In the genomic region with DNA sequence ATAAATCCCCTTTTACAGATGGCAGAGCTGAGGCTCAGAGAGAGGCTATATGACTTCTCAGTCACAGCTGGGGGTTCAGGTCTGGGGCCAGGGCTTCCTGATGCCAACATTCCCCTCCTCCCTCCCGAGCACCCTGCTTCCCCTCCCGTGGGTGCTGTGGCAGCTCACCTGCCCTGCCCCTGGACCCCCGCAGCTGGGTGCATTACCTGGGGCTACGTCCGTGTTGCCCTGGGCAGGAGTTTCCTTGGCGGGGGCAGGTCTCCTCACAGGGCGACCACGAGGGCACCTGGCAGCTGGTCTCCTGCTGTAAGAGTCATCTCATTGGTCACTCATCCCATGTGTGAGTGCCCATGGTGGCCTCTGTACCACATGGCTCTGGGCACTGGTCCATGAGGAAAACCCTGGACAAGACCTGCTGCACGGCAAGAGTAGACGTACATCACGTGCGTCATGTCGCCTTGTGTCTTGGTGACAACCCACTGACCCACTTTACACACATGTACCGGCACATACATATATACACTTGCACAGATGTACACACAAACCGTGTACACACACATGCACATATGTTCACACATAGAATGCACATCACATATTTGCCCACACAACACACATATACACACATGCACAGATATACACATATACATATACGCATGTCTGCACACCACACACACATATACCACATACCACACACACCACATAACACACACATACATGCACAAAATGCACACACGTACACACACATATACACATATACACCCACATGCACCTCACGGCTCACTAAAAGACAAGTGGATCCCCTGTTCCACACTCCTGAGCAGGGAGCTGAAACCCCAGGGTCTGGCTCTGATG, we compare ENCODE assay signal across 14 cellular contexts.
DNase-seq lines count a peak whose midpoint lies in the region; ATAC-seq, FAIRE-seq and TF ChIP-seq lines count a peak whose summit lies in the region.
"Had no signal": no experiment of that assay in that cellular context is flagged by ENCODE, and none has a peak within 500 bp of the region (broad histone marks: within the 10 kb centered on the region; RNA-seq: fewer than 3 reads in every experiment).

No MANE protein-coding gene starts in this region.

- H3K18ac ChIP-seq in neuronal stem cell (ENCODE audit: low read length) = peak overlapping the region; percentile 42

- ATAC-seq in upper lobe of right lung = no peak
- ATAC-seq: GM23338 had no signal

- H4K8ac ChIP-seq in neuronal stem cell (ENCODE audit: low read depth, low read length) = no peak overlapping the region

- no peak overlapping the region for H3K27ac ChIP-seq in neuronal stem cell (replicated peaks; ENCODE audit: low read length)
- H3K27ac ChIP-seq in upper lobe of right lung = no peak overlapping the region
- no peak overlapping the region for H3K27ac ChIP-seq in esophagus squamous epithelium
- H3K27ac ChIP-seq: BLaER1 treated with 17β-estradiol and CSF1 and Interleukin-3, amounts not matched to agents 10 nM and 100 nM had no signal

- no peak overlapping the region for H3K4ac ChIP-seq in neuronal stem cell (ENCODE audit: low read length)

- FAIRE-seq in HTR-8/SVneo (lab: Jason Lieb, UNC) (peak; percentile 98), bronchial epithelial cell (lab: Jason Lieb, UNC) (peak; percentile 23)
- FAIRE-seq: GM18507 had no signal

- no peak overlapping the region for H3K4me2 ChIP-seq in neuronal stem cell (ENCODE audit: insufficient read depth, low read length, poor library complexity, severe bottlenecking)
- H3K4me2 ChIP-seq: BLaER1 treated with 17β-estradiol and CSF1 and Interleukin-3, amounts not matched to agents 10 nM and 100 nM; GM23338 had no signal

- H3K36me3 ChIP-seq in bronchial epithelial cell (ENCODE audit: control insufficient read depth, insufficient read depth, low read length) (no peaks in the 10 kb centered on the region), neuronal stem cell (replicated peaks in 1 of 2; ENCODE audit: control insufficient read depth in 2 of 2, insufficient read depth in 2 of 2, low read length in 2 of 2) (no peaks in the 10 kb centered on the region), upper lobe of right lung (no peaks in the 10 kb centered on the region), esophagus squamous epithelium (no peaks in the 10 kb centered on the region)
- H3K36me3 ChIP-seq: BLaER1 treated with 17β-estradiol and CSF1 and Interleukin-3, amounts not matched to agents 10 nM and 100 nM had no signal

- no peak for TF ChIP-seq CTCF in bronchial epithelial cell (IDR thresholded peaks at IDR 0.05; ENCODE audit: insufficient read depth, low read length, severe bottlenecking)
- no peak for TF ChIP-seq CTCF in upper lobe of right lung (IDR thresholded peaks at IDR 0.05)
- TF ChIP-seq CTCF in esophagus squamous epithelium (IDR thresholded peaks at IDR 0.05) = no peak

- H3K4me3 ChIP-seq in bronchial epithelial cell (ENCODE audit: low read depth, low read length) (no peak overlapping the region), neuronal stem cell (ENCODE audit: low read length in 2 of 2) (peak overlapping the region in 1 of 2 donors; percentile 13), upper lobe of right lung (no peak overlapping the region), esophagus squamous epithelium (no peak overlapping the region)
- H3K4me3 ChIP-seq: BLaER1 treated with 17β-estradiol and CSF1 and Interleukin-3, amounts not matched to agents 10 nM and 100 nM; GM23338 had no signal

- H2AK5ac ChIP-seq in neuronal stem cell (ENCODE audit: low read depth, low read length) = peak overlapping the region; percentile 46

- H3K9ac ChIP-seq in neuronal stem cell (ENCODE audit: low read depth, low read length, poor library complexity) = peak overlapping the region; percentile 60
- H3K9ac ChIP-seq: BLaER1 treated with 17β-estradiol and CSF1 and Interleukin-3, amounts not matched to agents 10 nM and 100 nM had no signal

- peak overlapping the region; percentile 17 for H2BK120ac ChIP-seq in neuronal stem cell (ENCODE audit: low read depth, low read length)

- no CpG with 5 or more reads among the region's 18 CpGs for WGBS in neuronal stem cell (ENCODE audit: extremely low coverage in 2 of 2, insufficient read length in 2 of 2, insufficient replicate concordance in 1 of 2), 2 donors
- WGBS in esophagus squamous epithelium, 2 donors = 81 to 88% methylated on average over 13 to 15 of the region's 18 CpGs

- DNase-seq in HTR-8/SVneo (ENCODE audit: insufficient read length, low spot score) = no peak
- no peak for DNase-seq in bronchial epithelial cell (ENCODE audit: low read depth)
- DNase-seq in neuronal stem cell (ENCODE audit: low spot score) = no peak
- peak; percentile 45 for DNase-seq in upper lobe of right lung
- DNase-seq in activated CD4-positive, alpha-beta T cell treated with anti-CD3 and anti-CD28 coated beads for 4 hours = no peak
- DNase-seq in activated effector memory CD4-positive, alpha-beta T cell treated with anti-CD3 and anti-CD28 coated beads, Interleukin-2, amount 50 U/mL, for 16 hours = no peak
- no peak for DNase-seq in esophagus squamous epithelium (lab: John Stamatoyannopoulos, UW)
- DNase-seq: ACHN; CD4-positive, CD25-positive, alpha-beta regulatory T cell; DMS53; H9 had no signal

- no peak overlapping the region for H2BK5ac ChIP-seq in neuronal stem cell (ENCODE audit: low read length)

- H3K23ac ChIP-seq in neuronal stem cell (ENCODE audit: low read depth, low read length, poor library complexity) = peak overlapping the region; percentile 48

- H2BK12ac ChIP-seq in neuronal stem cell (ENCODE audit: low read length) = no peak overlapping the region

- no peak for TF ChIP-seq POLR2A in esophagus squamous epithelium (IDR thresholded peaks at IDR 0.05)

- no peak overlapping the region for H2BK15ac ChIP-seq in neuronal stem cell (ENCODE audit: low read length)

- no peak overlapping the region for H2AFZ ChIP-seq in neuronal stem cell (ENCODE audit: low read length)
- H2AFZ ChIP-seq: GM23338 had no signal

- H3K14ac ChIP-seq in neuronal stem cell (ENCODE audit: low read length) = no peak overlapping the region

- H3K79me1 ChIP-seq in neuronal stem cell (ENCODE audit: low read depth, low read length) = peaks cover 2% of the 10 kb centered on the region

- intact Hi-C loops in upper lobe of right lung (cut with DNase I) = no loop called here
- intact Hi-C loops in esophagus squamous epithelium (cut with DNase I) = no loop called here

- no peak overlapping the region for H4K91ac ChIP-seq in neuronal stem cell (ENCODE audit: low read depth, low read length, poor library complexity)

- H3K27me3 ChIP-seq in bronchial epithelial cell (ENCODE audit: control insufficient read depth, insufficient read depth, low read length) (no peaks in the 10 kb centered on the region), neuronal stem cell (ENCODE audit: control insufficient read depth in 3 of 3, insufficient read depth in 3 of 3, low read depth in 1 of 3, low read length in 3 of 3) (no peaks in the 10 kb centered on the region), upper lobe of right lung (peaks cover 23% of the 10 kb centered on the region), esophagus squamous epithelium (peaks cover 0 to 51% (median 0%) of the 10 kb centered on the region in 4 donors)
- H3K27me3 ChIP-seq: BLaER1 treated with 17β-estradiol and CSF1 and Interleukin-3, amounts not matched to agents 10 nM and 100 nM had no signal

- H3K4me1 ChIP-seq in neuronal stem cell (ENCODE audit: control insufficient read depth in 2 of 2, insufficient read depth in 1 of 2, low read depth in 1 of 2, low read length in 2 of 2) (peaks cover 0 to 7% of the 10 kb centered on the region in 2 donors), upper lobe of right lung (no peaks in the 10 kb centered on the region), esophagus squamous epithelium (peaks cover 0 to 6% (median 0%) of the 10 kb centered on the region in 3 donors)

- H3K9me3 ChIP-seq in neuronal stem cell (replicated peaks in 1 of 2; ENCODE audit: control insufficient read depth in 2 of 2, insufficient read depth in 1 of 2, low read depth in 1 of 2, low read length in 2 of 2) (peaks cover 0 to 3% of the 10 kb centered on the region in 2 donors), upper lobe of right lung (no peaks in the 10 kb centered on the region), esophagus squamous epithelium (no peaks in the 10 kb centered on the region)
- H3K9me3 ChIP-seq: BLaER1 treated with 17β-estradiol and CSF1 and Interleukin-3, amounts not matched to agents 10 nM and 100 nM had no signal
